In the genomic region with DNA sequence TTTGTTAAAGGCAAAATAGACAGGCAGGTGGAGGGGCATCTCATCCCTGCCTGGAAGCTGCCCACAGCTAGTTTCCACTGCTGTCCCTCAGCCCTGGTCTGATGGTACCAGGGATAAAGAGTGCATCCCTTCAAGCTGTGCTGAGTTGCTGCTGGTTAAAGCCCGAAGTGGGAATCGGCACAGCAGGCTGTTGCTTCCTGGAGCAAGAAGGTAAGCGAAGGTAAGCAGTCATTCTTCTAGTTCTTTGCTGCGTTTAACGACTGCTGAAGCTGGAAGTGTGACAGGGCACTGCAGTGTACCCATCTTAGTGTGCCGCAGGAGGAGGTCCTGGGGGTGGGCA, we compare ENCODE assay signal across 22 cellular contexts.
"Had no signal": no experiment of that assay in that cellular context is flagged by ENCODE, and none has a peak within 500 bp of the region (broad histone marks: within the 10 kb centered on the region; RNA-seq: fewer than 3 reads in every experiment).

No MANE protein-coding gene starts in this region.

- DNase-seq: activated B cell treated with CpG ODN at 0.5 μM for 24 hours; activated CD4-positive, alpha-beta T cell treated with anti-CD3 and anti-CD28 coated beads, Interleukin-2, amount 50 U/mL, for 1 hour; activated effector memory CD4-positive, alpha-beta T cell treated with Interleukin-2 at 50 U/mL for 16 hours; activated naive CD4-positive, alpha-beta T cell treated with Interleukin-2 at 50 U/mL for 16 hours; adrenal gland; aorta; effector CD8-positive, alpha-beta T cell; left ventricle myocardium inferior; mucosa of descending colon; right lobe of liver; stimulated activated CD4-positive, alpha-beta T cell treated with anti-CD3 and anti-CD28 coated beads, Interleukin-4, amount 100 ng/mL, for 1 hour; SW 1271; T-helper 17 cell; T1000; transverse colon had no signal

- H3K36me3 ChIP-seq: adrenal gland, left ventricle myocardium inferior, neutrophil, right lobe of liver, transverse colon had no signal

- H3K27ac ChIP-seq: adrenal gland, left ventricle myocardium inferior, neutrophil, right lobe of liver, transverse colon had no signal

- H3K27ac Mint-ChIP-seq: activated B cell treated with CpG ODN at 0.5 μM for 24 hours; activated naive CD8-positive, alpha-beta T cell; natural killer cell treated with Interleukin-12 subunit alpha and Interleukin-12 subunit beta and Interleukin-15 and Interleukin-18, amount 100 ng/mL, for 72 hours; progenitor cell of endocrine pancreas; stimulated activated naive CD8-positive, alpha-beta T cell treated with anti-CD3 and anti-CD28 coated beads, Interleukin-15, Interleukin-2, amounts not matched to agents 100 ng/mL and 50 ng/mL, for 24 hours; T-helper 17 cell had no signal

- H3K4me1 Mint-ChIP-seq: T-helper 17 cell had no signal

- H3K9me3 ChIP-seq: adrenal gland, body of pancreas, mucosa of descending colon, neutrophil, right lobe of liver, transverse colon had no signal

- H3K4me3 ChIP-seq: adrenal gland, body of pancreas, left ventricle myocardium inferior, lung, mucosa of descending colon, right lobe of liver, transverse colon had no signal

- ATAC-seq: mucosa of descending colon; natural killer cell treated with Interleukin-12 subunit alpha and Interleukin-12 subunit beta and Interleukin-15 and Interleukin-18, amount 100 ng/mL, for 72 hours; right lobe of liver; T-helper 17 cell had no signal

- H3K36me3 Mint-ChIP-seq: activated naive CD8-positive, alpha-beta T cell; natural killer cell treated with Interleukin-12 subunit alpha and Interleukin-12 subunit beta and Interleukin-15 and Interleukin-18, amount 100 ng/mL, for 72 hours had no signal

- H3K4me3 Mint-ChIP-seq: activated B cell treated with CpG ODN at 0.5 μM for 24 hours; activated naive CD8-positive, alpha-beta T cell; natural killer cell treated with Interleukin-12 subunit alpha and Interleukin-12 subunit beta and Interleukin-15 and Interleukin-18, amount 100 ng/mL, for 72 hours; stimulated activated naive CD8-positive, alpha-beta T cell treated with anti-CD3 and anti-CD28 coated beads, Interleukin-15, Interleukin-2, amounts not matched to agents 100 ng/mL and 50 ng/mL, for 24 hours; T-helper 17 cell had no signal

- H3K9me3 Mint-ChIP-seq: activated B cell treated with CpG ODN at 0.5 μM for 24 hours; natural killer cell treated with Interleukin-12 subunit alpha and Interleukin-12 subunit beta and Interleukin-15 and Interleukin-18, amount 100 ng/mL, for 72 hours; stimulated activated naive CD8-positive, alpha-beta T cell treated with anti-CD3 and anti-CD28 coated beads, Interleukin-15, Interleukin-2, amounts not matched to agents 100 ng/mL and 50 ng/mL, for 24 hours had no signal

- H3K27me3 ChIP-seq: adrenal gland, body of pancreas, right lobe of liver had no signal

- H3K4me1 ChIP-seq: transverse colon had no signal
